ENCODE assay signal across 18 cellular contexts in the genomic region with DNA sequence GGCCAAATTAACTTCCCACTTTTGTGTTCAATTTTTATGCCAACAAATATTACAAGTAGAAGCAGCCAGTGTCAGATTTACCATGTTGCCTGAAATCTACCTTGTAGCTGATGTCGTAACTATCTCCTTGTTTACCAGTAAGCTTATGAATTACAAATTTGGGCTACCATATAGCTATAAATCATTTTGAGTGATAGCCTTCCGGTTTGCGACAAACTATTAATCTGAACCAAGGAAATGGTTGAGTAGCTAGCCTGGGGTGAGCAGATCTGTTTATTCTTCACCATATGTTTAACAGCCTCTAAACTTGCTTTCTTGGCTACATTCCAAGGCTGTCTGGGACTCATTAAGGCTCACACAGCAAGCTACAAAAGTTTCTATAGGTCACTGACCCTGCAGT.
A peak's percentile ranks its signal among the peaks of the same experiment; 100 is the strongest.
DNase-seq lines count a peak whose midpoint lies in the region; ATAC-seq and TF ChIP-seq lines count a peak whose summit lies in the region.
"Had no signal": no experiment of that assay in that cellular context is flagged by ENCODE, and none has a peak within 500 bp of the region (broad histone marks: within the 10 kb centered on the region; RNA-seq: fewer than 3 reads in every experiment).

No MANE protein-coding gene starts in this region.

- no peak for ATAC-seq in foreskin keratinocyte
- ATAC-seq: CD8-positive, alpha-beta T cell had no signal

- BruUV-seq in A673 (replicated peaks; lab: Mats Ljungman, UMichigan) = no TSS peak

- H3K27me3 ChIP-seq in A673 (replicated peaks; ENCODE audit: insufficient read depth, low read depth, low read length, poor library complexity) = no peaks in the 10 kb centered on the region
- no peaks in the 10 kb centered on the region for H3K27me3 ChIP-seq in foreskin keratinocyte
- H3K27me3 ChIP-seq: SJSA1 had no signal

- no peaks in the 10 kb centered on the region for H3K9me3 ChIP-seq in A673 (ENCODE audit: low read depth, low read length, poor library complexity, severe bottlenecking)
- H3K9me3 ChIP-seq: SJSA1 had no signal

- POLR2A ChIA-PET in A673 (lab: Charles Lee; ENCODE audit: low non-redundant PET) = no interaction called here

- TF ChIP-seq CTCF in A673 (conservative IDR thresholded peaks at IDR 0.05; ENCODE audit: low read depth, low read length) = no peak
- no peak for TF ChIP-seq CTCF in foreskin keratinocyte (conservative IDR thresholded peaks at IDR 0.05)

- H3K4me1 ChIP-seq in A673 (ENCODE audit: insufficient read depth, low read length, poor library complexity, severe bottlenecking) (no peaks in the 10 kb centered on the region), foreskin keratinocyte (peaks cover 4% of the 10 kb centered on the region)
- H3K4me1 ChIP-seq: SJSA1 had no signal

- intact Hi-C loops in A673 (cut with micrococcal nuclease; ENCODE audit: unreplicated experiment) = no loop called here

- H3K4me3 ChIP-seq in A673 (ENCODE audit: low read depth, low read length, poor library complexity, severe bottlenecking) = no peak overlapping the region
- H3K4me3 ChIP-seq: SJSA1 had no signal

- DNase-seq in DMS 273 (lab: John Stamatoyannopoulos, UW; ENCODE audit: unreplicated experiment) (peak; percentile 16), DMS 273 treated with DMSO at 0.1 percent for 48 hours (lab: John Stamatoyannopoulos, UW) (no peak), A673 (ENCODE audit: low spot score) (peak; percentile 25), NCI-H1105 treated with DMSO at 0.1 percent for 48 hours (lab: John Stamatoyannopoulos, UW) (peak; percentile 16), NCI-H82 treated with DMSO at 0.1 percent for 48 hours (lab: John Stamatoyannopoulos, UW; ENCODE audit: unreplicated experiment) (peak; percentile 29), foreskin keratinocyte (no peak), OCI-M2 (lab: John Stamatoyannopoulos, UW; ENCODE audit: unreplicated experiment) (no peak), cerebellar cortex (ENCODE audit: low spot score) (no peak)
- DNase-seq: C1 segment of cervical spinal cord; Calu3; CD8-positive, alpha-beta T cell; DMS79; IMR-90; NCI-H1436; NCI-H187 treated with DMSO at 0.1 percent for 48 hours; T1000 had no signal

- no peaks in the 10 kb centered on the region for H3K36me3 ChIP-seq in A673 (ENCODE audit: insufficient read depth, low read length, poor library complexity, severe bottlenecking)
- H3K36me3 ChIP-seq: SJSA1 had no signal

- H3K27ac ChIP-seq in A673 (ENCODE audit: low read depth, low read length, poor library complexity, severe bottlenecking) = no peak overlapping the region
- H3K27ac ChIP-seq in foreskin keratinocyte = no peak overlapping the region
- H3K27ac ChIP-seq: 22Rv1, SJSA1 had no signal

- CTCF ChIA-PET in A673 (lab: Charles Lee) = no interaction called here

Comparison
In these comparisons a context has a peak if more than half of its experiments do, and no peak if none do; other contexts are left out.
1. DNase-seq: peak in DMS 273 (single experiment), A673 (single experiment), NCI-H1105 treated with DMSO at 0.1 percent for 48 hours (single experiment) and NCI-H82 treated with DMSO at 0.1 percent for 48 hours (single experiment); none in DMS 273 treated with DMSO at 0.1 percent for 48 hours (single experiment), foreskin keratinocyte (0 of 2), OCI-M2 (single experiment) and cerebellar cortex (single experiment).